8 cellular contexts compared by ENCODE assay signal in genomic region chr7:116511552-116512523, GRCh38. TPM values are rescaled to one million over a fixed set of nuclear protein-coding genes. Genes with fewer than 3 reads are reported as not detected.
DNase-seq lines count a peak whose midpoint lies in the region; ATAC-seq and TF ChIP-seq lines count a peak whose summit lies in the region.

No MANE protein-coding gene starts in this region.

- H3K36me3 ChIP-seq in mucosa of descending colon (ENCODE audit: low read depth): no peaks in the 10 kb centered on the region

- H3K4me3 ChIP-seq in mucosa of descending colon: no peak overlapping the region

- intact Hi-C loops in mucosa of descending colon (cut with DNase I, micrococcal nuclease): no loop called here

- H3K4me1 ChIP-seq in mucosa of descending colon (ENCODE audit: low read depth): no peaks in the 10 kb centered on the region

- H3K9me3 ChIP-seq in mucosa of descending colon: no peaks in the 10 kb centered on the region

- no peak for TF ChIP-seq CTCF in mucosa of descending colon (IDR thresholded peaks at IDR 0.05)

- DNase-seq in AML-193 (lab: John Stamatoyannopoulos, UW): peak; percentile 50 to 61
- DNase-seq in NCI-H748 treated with DMSO at 0.1 percent for 48 hours (lab: John Stamatoyannopoulos, UW): peak; percentile 19
- peak; percentile 36 for DNase-seq in central memory CD4-positive, alpha-beta T cell
- peak in 1 of 3 donors; percentile 27 for DNase-seq in mucosa of descending colon
- no peak for DNase-seq in NCI-H146 (lab: John Stamatoyannopoulos, UW)
- DNase-seq in DMS 273 treated with DMSO at 0.1 percent for 48 hours (lab: John Stamatoyannopoulos, UW): no peak

- ATAC-seq in GM18520 (IDR thresholded peaks at IDR 0.05; ENCODE audit: unreplicated experiment) (peak; percentile 99), HG02981 (IDR thresholded peaks at IDR 0.05; ENCODE audit: unreplicated experiment) (peak; percentile 98), mucosa of descending colon (peak; percentile 91)

RNA-seq across cellular contexts. Expression of gene CAV2, which starts 12.3 kb away (rescaled TPM):
- total RNA-seq in mucosa of descending colon: 10 to 100 TPM in 2 of 3 donors, 1 to 10 TPM in 1; 6.3 to 42.4 (median 10.2) TPM

RNA-seq across cellular contexts. Expression of gene CAV1, which starts 13.0 kb away (rescaled TPM):
- 100 to 1,000 TPM in 1 of 3 donors, 10 to 100 TPM in 2; 17.9 to 248 (median 46.1) TPM for total RNA-seq in mucosa of descending colon

Comparison
In these comparisons a context has a peak if more than half of its experiments do, and no peak if none do; other contexts are left out.
1. DNase-seq: peak in AML-193 (2 of 2), NCI-H748 treated with DMSO at 0.1 percent for 48 hours (single experiment) and central memory CD4-positive, alpha-beta T cell (single experiment); none in NCI-H146 (single experiment) and DMS 273 treated with DMSO at 0.1 percent for 48 hours (single experiment).
2. Peak in every context shown above with its lines, with median percentiles within 50 percentile points of each other: ATAC-seq.